Comparison of ENCODE assay signal across 8 cellular contexts in genomic region chr10:43202657-43203490, GRCh38.
DNase-seq lines count a peak whose midpoint lies in the region; ATAC-seq and TF ChIP-seq lines count a peak whose summit lies in the region.

No MANE protein-coding gene starts in this region.

- H3K36me3 Mint-ChIP-seq in activated naive CD4-positive, alpha-beta T cell treated with anti-CD3 and anti-CD28 coated beads for 36 hours (ENCODE audit: low read depth) = no peaks in the 10 kb centered on the region

- peak overlapping the region; percentile 91 for H3K4me3 ChIP-seq in HUES6 (ENCODE audit: low read depth, low read length)
- peak overlapping the region; percentile 34 for H3K4me3 ChIP-seq in right cardiac atrium (ENCODE audit: low read length)

- ATAC-seq in right cardiac atrium (peak; percentile 60 to 78), HG03159 (IDR thresholded peaks at IDR 0.05; ENCODE audit: unreplicated experiment) (no peak), GM18873 (IDR thresholded peaks at IDR 0.05; ENCODE audit: low FRiP score, unreplicated experiment) (no peak)

- peaks cover 31% of the 10 kb centered on the region for H3K36me3 ChIP-seq in HUES6 (ENCODE audit: control insufficient read depth, insufficient read depth, low read length)

- peak overlapping the region; percentile 64 for H3K9ac ChIP-seq in HUES6 (ENCODE audit: low read length)

- no peaks in the 10 kb centered on the region for H3K27me3 Mint-ChIP-seq in activated naive CD4-positive, alpha-beta T cell treated with anti-CD3 and anti-CD28 coated beads for 36 hours (ENCODE audit: low read depth)

- H3K27ac Mint-ChIP-seq in activated naive CD4-positive, alpha-beta T cell treated with anti-CD3 and anti-CD28 coated beads for 36 hours = no peak overlapping the region

- no peaks in the 10 kb centered on the region for H3K9me3 Mint-ChIP-seq in activated naive CD4-positive, alpha-beta T cell treated with anti-CD3 and anti-CD28 coated beads for 36 hours

- CTCF ChIA-PET in activated naive CD4-positive, alpha-beta T cell treated with anti-CD3 and anti-CD28 coated beads for 36 hours (lab: Charles Lee) = interaction anchor here (0.8 to 3.2 kb wide), 12 partner anchors 9 to 332 kb away, joined by 3 to 11 read pairs (median 4); partner anchors contain the start of gene CSGALNACT2

- WGBS in right cardiac atrium = 20% methylated on average over 38 of the region's 38 CpGs

- H3K27me3 ChIP-seq in HUES6 (ENCODE audit: control insufficient read depth, insufficient read depth, low read length) (no peaks in the 10 kb centered on the region), right cardiac atrium (ENCODE audit: control insufficient read depth, insufficient read depth) (no peaks in the 10 kb centered on the region)

- H3K9me3 ChIP-seq in HUES6 (ENCODE audit: control insufficient read depth, insufficient read depth, low read depth, low read length) (no peaks in the 10 kb centered on the region), right cardiac atrium (ENCODE audit: control insufficient read depth, low read length) (no peaks in the 10 kb centered on the region)

- peaks cover 4% of the 10 kb centered on the region for H3K4me1 Mint-ChIP-seq in activated naive CD4-positive, alpha-beta T cell treated with anti-CD3 and anti-CD28 coated beads for 36 hours (ENCODE audit: low read depth)

- in situ Hi-C loops in GM13976 (cut with MboI; ENCODE audit: low sequenced_read_pairs, unreplicated experiment) = no loop called here

- intact Hi-C loops in activated naive CD4-positive, alpha-beta T cell treated with anti-CD3 and anti-CD28 coated beads for 36 hours (cut with micrococcal nuclease) = loop anchor here (1.0 to 10.0 kb wide), 4 partner anchors 43 to 336 kb away; no protein-coding TSS in a partner anchor
- intact Hi-C loops in right cardiac atrium (cut with DNase I) = loop anchor here in 1 of 4 donors (10.0 kb wide), 1 partner anchor 152 kb away; no protein-coding TSS in a partner anchor

- H3K4me1 ChIP-seq in HUES6 (ENCODE audit: control insufficient read depth, insufficient read depth, low read length) (peaks cover 13% of the 10 kb centered on the region), right cardiac atrium (ENCODE audit: control insufficient read depth, insufficient read depth, low read length) (no peaks in the 10 kb centered on the region)

- no peak for TF ChIP-seq CTCF in GM13976 (IDR thresholded peaks at IDR 0.05; ENCODE audit: borderline replicate concordance, control extremely low read depth, extremely low read depth, insufficient read depth, missing control alignments)

- H3K4me3 Mint-ChIP-seq in activated naive CD4-positive, alpha-beta T cell treated with anti-CD3 and anti-CD28 coated beads for 36 hours = peak overlapping the region; percentile 65

- DNase-seq in GM13976 (ENCODE audit: low spot score) = peak; percentile 82
- peak; percentile 46 for DNase-seq in activated naive CD4-positive, alpha-beta T cell treated with anti-CD3 and anti-CD28 coated beads for 36 hours
- DNase-seq in right cardiac atrium = peak; percentile 53 to 77 (median 73)
- DNase-seq in stimulated activated CD4-positive, alpha-beta T cell treated with anti-CD3 and anti-CD28 coated beads, Interleukin-1b, Interleukin-23, amount 100 ng/mL, for 48 hours = peak; percentile 46
- no peak for DNase-seq in SHP77 (lab: John Stamatoyannopoulos, UW)

- H3K27ac ChIP-seq in HUES6 (ENCODE audit: low read depth, low read length) (peak overlapping the region; percentile 70; the same call in 1 of the 2 replicates), right cardiac atrium (ENCODE audit: low read length) (no peak overlapping the region)

Comparison
In these comparisons a context has a peak if more than half of its experiments do, and no peak if none do; other contexts are left out.
1. DNase-seq: peak in GM13976 (single experiment), activated naive CD4-positive, alpha-beta T cell treated with anti-CD3 and anti-CD28 coated beads for 36 hours (single experiment), right cardiac atrium (3 of 3) and stimulated activated CD4-positive, alpha-beta T cell treated with anti-CD3 and anti-CD28 coated beads, Interleukin-1b, Interleukin-23, amount 100 ng/mL, for 48 hours (single experiment); none in SHP77 (0 of 2).
2. ATAC-seq: peak in right cardiac atrium (2 of 2); none in HG03159 (single experiment) and GM18873 (single experiment).